9 cellular contexts compared by ENCODE assay signal in the genomic region with DNA sequence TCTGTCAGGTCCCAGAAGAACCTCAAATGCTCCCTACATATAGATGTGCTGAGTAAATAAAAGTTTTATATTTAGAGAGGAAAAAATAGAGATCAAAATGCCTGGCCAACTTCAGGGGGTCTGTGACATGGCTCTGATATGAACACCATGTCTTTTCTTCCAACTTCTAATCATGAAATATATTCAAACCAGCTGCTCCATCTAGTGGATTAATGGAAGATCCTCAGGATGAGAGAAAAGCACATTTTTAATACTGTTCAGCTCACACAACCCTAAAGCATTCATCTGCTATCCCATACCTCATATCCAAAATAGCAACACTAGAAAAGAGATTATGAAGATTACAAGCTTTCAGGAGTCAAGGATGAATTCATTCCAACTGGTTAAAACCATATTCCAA. TPM values are rescaled to one million over a fixed set of nuclear protein-coding genes. Genes with fewer than 3 reads are reported as not detected.
DNase-seq lines count a peak whose midpoint lies in the region; ATAC-seq, FAIRE-seq and TF ChIP-seq lines count a peak whose summit lies in the region.
"Had no signal": no experiment of that assay in that cellular context is flagged by ENCODE, and none has a peak within 500 bp of the region (broad histone marks: within the 10 kb centered on the region; RNA-seq: fewer than 3 reads in every experiment).

No MANE protein-coding gene starts in this region.

- TF ChIP-seq CTCF in AG04450 (IDR thresholded peaks at IDR 0.05; ENCODE audit: low read depth, low read length) (peak; percentile 56), Panc1 (IDR thresholded peaks at IDR 0.05) (peak; percentile 37; the same call in 1 of the 2 replicates), neural cell (IDR thresholded peaks at IDR 0.05; ENCODE audit: poor library complexity, severe bottlenecking) (peak; percentile 75)

- H4K20me1 ChIP-seq in neural cell (ENCODE audit: insufficient read depth) = no peaks in the 10 kb centered on the region

- in situ Hi-C loops in Panc1 (cut with HindIII; ENCODE audit: low pct_unique_long_range_greater_than_20kb, low sequenced_read_pairs) = no loop called here

- H3K27ac Mint-ChIP-seq in activated T-helper 1 cell treated with anti-CD3 and anti-CD28 coated beads, Interleukin-12 subunit alpha, Interleukin-12 subunit beta, Interleukin-2, Interleukin-4 antibody, amounts not matched to agents 30 ng/mL and 10 ng/mL and 1 ng/mL, durations not matched to agents 14 hours and 24 hours and 36 hours = no peak overlapping the region

- no peak for TF ChIP-seq EP300 in neural cell (conservative IDR thresholded peaks at IDR 0.05; ENCODE audit: poor library complexity, severe bottlenecking)

- H3K9ac ChIP-seq in neural cell (ENCODE audit: low read length) = no peak overlapping the region

- CTCF ChIA-PET in AG04450 (lab: Charles Lee) = interaction anchor here (0.5 to 1.7 kb wide), 11 partner anchors 9 to 1452 kb away, joined by 3 to 14 read pairs (median 3); no protein-coding TSS in a partner anchor
- CTCF ChIA-PET in Panc1 (lab: Charles Lee) = interaction anchor here (0.6 kb wide), 1 partner anchor 26 kb away, joined by 3 read pairs; no protein-coding TSS in a partner anchor

- POLR2A ChIA-PET in AG04450 (lab: Yijun Ruan, JAX) = no interaction called here
- POLR2A ChIA-PET in Panc1 (lab: Charles Lee) = no interaction called here

- H3K27ac ChIP-seq in AG04450 (ENCODE audit: low read depth, low read length) (no peak overlapping the region), Panc1 (ENCODE audit: low read length) (no peak overlapping the region), neural cell (ENCODE audit: low read length) (no peak overlapping the region)

- ATAC-seq in Panc1 = peak; percentile 74; the same call in 1 of the 2 replicates
- ATAC-seq in HG03457 (IDR thresholded peaks at IDR 0.05; ENCODE audit: unreplicated experiment) = no peak

- FAIRE-seq in H54 (lab: Jason Lieb, UNC) = peak; percentile 98

- peaks cover 4% of the 10 kb centered on the region for H3K9me3 Mint-ChIP-seq in activated T-helper 1 cell treated with anti-CD3 and anti-CD28 coated beads, Interleukin-12 subunit alpha, Interleukin-12 subunit beta, Interleukin-2, Interleukin-4 antibody, amounts not matched to agents 30 ng/mL and 10 ng/mL and 1 ng/mL, durations not matched to agents 14 hours and 24 hours and 36 hours
- H3K9me3 Mint-ChIP-seq: activated naive CD4-positive, alpha-beta T cell treated with anti-CD3 and anti-CD28 coated beads, Interleukin-2, amount 50 U/mL, for 24 hours had no signal

- no peaks in the 10 kb centered on the region for H3K9me2 ChIP-seq in neural cell (ENCODE audit: insufficient read depth, low read length)

- H3K4me1 Mint-ChIP-seq in activated T-helper 1 cell treated with anti-CD3 and anti-CD28 coated beads, Interleukin-12 subunit alpha, Interleukin-12 subunit beta, Interleukin-2, Interleukin-4 antibody, amounts not matched to agents 30 ng/mL and 10 ng/mL and 1 ng/mL, durations not matched to agents 14 hours and 24 hours and 36 hours (ENCODE audit: low read depth) = peaks cover 23% of the 10 kb centered on the region

- H3K36me3 ChIP-seq in Panc1 (ENCODE audit: control insufficient read depth, insufficient read depth, low read length) (no peaks in the 10 kb centered on the region), neural cell (ENCODE audit: insufficient read depth, low read length) (no peaks in the 10 kb centered on the region)

- H3K79me2 ChIP-seq in neural cell (replicated peaks; ENCODE audit: insufficient read depth, low read length) = no peaks in the 10 kb centered on the region

- no peak overlapping the region for H3K4me2 ChIP-seq in neural cell (ENCODE audit: low read length)

- no peak for DNase-seq in AG04450 (ENCODE audit: low read depth, low spot score)
- DNase-seq in H54 (ENCODE audit: insufficient read length, low spot score) = no peak
- DNase-seq in Panc1 (ENCODE audit: low read depth, low spot score) = no peak
- DNase-seq in erythroblast (lab: John Stamatoyannopoulos, UW) = peak; percentile 30 to 31
- DNase-seq in activated T-helper 1 cell treated with anti-CD3 and anti-CD28 coated beads, Interleukin-12 subunit alpha, Interleukin-12 subunit beta, Interleukin-2, Interleukin-4 antibody, amounts not matched to agents 30 ng/mL and 10 ng/mL and 1 ng/mL, durations not matched to agents 14 hours and 24 hours and 36 hours (ENCODE audit: low spot score) = no peak
- DNase-seq in NCI-H1048 (lab: John Stamatoyannopoulos, UW) = no peak

- H3F3A ChIP-seq in neural cell (ENCODE audit: insufficient read depth, low read length, poor library complexity, severe bottlenecking) = no peaks in the 10 kb centered on the region

- TF ChIP-seq POLR2A in H54 (IDR thresholded peaks at IDR 0.05; ENCODE audit: low read depth, low read length) (no peak), erythroblast (IDR thresholded peaks at IDR 0.05; ENCODE audit: low read length) (no peak)

- H3K27me3 Mint-ChIP-seq in activated T-helper 1 cell treated with anti-CD3 and anti-CD28 coated beads, Interleukin-12 subunit alpha, Interleukin-12 subunit beta, Interleukin-2, Interleukin-4 antibody, amounts not matched to agents 30 ng/mL and 10 ng/mL and 1 ng/mL, durations not matched to agents 14 hours and 24 hours and 36 hours (ENCODE audit: insufficient read depth) = no peaks in the 10 kb centered on the region
- H3K27me3 Mint-ChIP-seq: activated naive CD4-positive, alpha-beta T cell treated with anti-CD3 and anti-CD28 coated beads, Interleukin-2, amount 50 U/mL, for 24 hours had no signal

- no TSS peak for BruUV-seq in Panc1 (replicated peaks; lab: Mats Ljungman, UMichigan)

- H3K4me1 ChIP-seq in Panc1 (ENCODE audit: control insufficient read depth, insufficient read depth, low read length) = no peaks in the 10 kb centered on the region; the same call in 1 of the 2 replicates

- H3K9me3 ChIP-seq in AG04450 (ENCODE audit: control insufficient read depth, insufficient read depth, low read length) = peaks cover 3% of the 10 kb centered on the region; the same call in 1 of the 2 replicates
- no peaks in the 10 kb centered on the region for H3K9me3 ChIP-seq in Panc1 (ENCODE audit: control insufficient read depth, insufficient read depth, low read depth, low read length)
- H3K9me3 ChIP-seq in neural cell (ENCODE audit: low read length) = no peaks in the 10 kb centered on the region

- H3K4me3 ChIP-seq in AG04450 (ENCODE audit: low read depth, low read length) (no peak overlapping the region), Panc1 (ENCODE audit: low read depth in 2 of 2, low read length in 2 of 2) (no peak overlapping the region), neural cell (ENCODE audit: low read length) (no peak overlapping the region)

- peak; percentile 81 for TF ChIP-seq RAD21 in neural cell (conservative IDR thresholded peaks at IDR 0.05)

- intact Hi-C loops in Panc1 (cut with micrococcal nuclease; ENCODE audit: unreplicated experiment) = loop anchor here (10.0 kb wide), 1 partner anchor 169 kb away; no protein-coding TSS in a partner anchor
- intact Hi-C loops in activated T-helper 1 cell treated with anti-CD3 and anti-CD28 coated beads, Interleukin-12 subunit alpha, Interleukin-12 subunit beta, Interleukin-2, Interleukin-4 antibody, amounts not matched to agents 30 ng/mL and 10 ng/mL and 1 ng/mL, durations not matched to agents 14 hours and 24 hours and 36 hours (cut with micrococcal nuclease) = loop anchor here (1.0 kb wide), 2 partner anchors 165 to 194 kb away; no protein-coding TSS in a partner anchor

- no peak overlapping the region for H3K4me3 Mint-ChIP-seq in activated T-helper 1 cell treated with anti-CD3 and anti-CD28 coated beads, Interleukin-12 subunit alpha, Interleukin-12 subunit beta, Interleukin-2, Interleukin-4 antibody, amounts not matched to agents 30 ng/mL and 10 ng/mL and 1 ng/mL, durations not matched to agents 14 hours and 24 hours and 36 hours
- H3K4me3 Mint-ChIP-seq: activated naive CD4-positive, alpha-beta T cell treated with anti-CD3 and anti-CD28 coated beads, Interleukin-2, amount 50 U/mL, for 24 hours had no signal

- H3K27me3 ChIP-seq in AG04450 (ENCODE audit: control insufficient read depth, insufficient read depth, low read length) = no peaks in the 10 kb centered on the region
- H3K27me3 ChIP-seq in Panc1 (ENCODE audit: control insufficient read depth, insufficient read depth, low read length) = no peaks in the 10 kb centered on the region
- H3K27me3 ChIP-seq in neural cell (ENCODE audit: insufficient read depth, low read depth, low read length) = no peaks in the 10 kb centered on the region

- peaks cover 14% of the 10 kb centered on the region for H3K36me3 Mint-ChIP-seq in activated T-helper 1 cell treated with anti-CD3 and anti-CD28 coated beads, Interleukin-12 subunit alpha, Interleukin-12 subunit beta, Interleukin-2, Interleukin-4 antibody, amounts not matched to agents 30 ng/mL and 10 ng/mL and 1 ng/mL, durations not matched to agents 14 hours and 24 hours and 36 hours (ENCODE audit: low read depth)

- H2AFZ ChIP-seq in neural cell (ENCODE audit: low read depth, low read length) = no peak overlapping the region

TF ChIP-seq in neural cell, 6 proteins besides CTCF, POLR2A, EP300 and RAD21:
- no peak for TF ChIP-seq MXI1 (conservative IDR thresholded peaks at IDR 0.05; ENCODE audit: poor library complexity, severe bottlenecking)
- TF ChIP-seq SMC3 (conservative IDR thresholded peaks at IDR 0.05; ENCODE audit: poor library complexity) = peak; percentile 78

RNA-seq across cellular contexts. Expression of a gene that starts 56.0 kb away (rescaled TPM):
- polyA plus RNA-seq in AG04450 (2011; rRNA removed) = 9.1 and 9.6 TPM in 2 replicates
- 11.7 and 11.9 TPM in 2 replicates for polyA minus RNA-seq in AG04450 (2011; rRNA and poly(A)+ RNA removed)
- 30.5 TPM for total RNA-seq in Panc1 (2021; ENCODE audit: unreplicated experiment)
- 22.2 TPM for polyA plus RNA-seq in Panc1 (2012; ENCODE audit: insufficient read length)
- 11.4 and 12.8 TPM in 2 replicates for polyA plus RNA-seq in neural cell
- polyA minus RNA-seq in neural cell = 19.0 and 23.5 TPM in 2 replicates
- 36.0 and 38.7 TPM in 2 replicates for total RNA-seq in activated T-helper 1 cell treated with anti-CD3 and anti-CD28 coated beads, Interleukin-12 subunit alpha, Interleukin-12 subunit beta, Interleukin-2, Interleukin-4 antibody, amounts not matched to agents 30 ng/mL and 10 ng/mL and 1 ng/mL, durations not matched to agents 14 hours and 24 hours and 36 hours

Comparison
In these comparisons a context has a peak if more than half of its experiments do, and no peak if none do; other contexts are left out.
1. DNase-seq: peak in erythroblast (2 of 2); none in AG04450 (single experiment), H54 (single experiment), Panc1 (single experiment), activated T-helper 1 cell treated with anti-CD3 and anti-CD28 coated beads, Interleukin-12 subunit alpha, Interleukin-12 subunit beta, Interleukin-2, Interleukin-4 antibody, amounts not matched to agents 30 ng/mL and 10 ng/mL and 1 ng/mL, durations not matched to agents 14 hours and 24 hours and 36 hours (single experiment) and NCI-H1048 (single experiment).
2. Peak in every context shown above with its lines, with median percentiles within 50 percentile points of each other: CTCF ChIP-seq.